Comparison of ENCODE assay signal across 25 cellular contexts in genomic region chr12:123367511-123367910, GRCh38. TPM values are rescaled to one million over a fixed set of nuclear protein-coding genes. Genes with fewer than 3 reads are reported as not detected.
DNase-seq lines count a peak whose midpoint lies in the region; ATAC-seq, FAIRE-seq and TF ChIP-seq lines count a peak whose summit lies in the region.
"Had no signal": no experiment of that assay in that cellular context is flagged by ENCODE, and none has a peak within 500 bp of the region (broad histone marks: within the 10 kb centered on the region; RNA-seq: fewer than 3 reads in every experiment).

No MANE protein-coding gene starts in this region.

- H3K36me3 Mint-ChIP-seq in T-helper 17 cell (ENCODE audit: low read depth) = no peaks in the 10 kb centered on the region

- ATAC-seq in T-helper 17 cell = no peak
- ATAC-seq: foreskin keratinocyte had no signal

- H3K27ac Mint-ChIP-seq in T-helper 17 cell = peak overlapping the region; percentile 88
- H3K27ac Mint-ChIP-seq: progenitor cell of endocrine pancreas had no signal

- DNase-seq in A172 (ENCODE audit: low spot score) = peak; percentile 30
- peak; percentile 25 for DNase-seq in AG10803 (ENCODE audit: low read depth)
- DNase-seq in T-helper 17 cell = no peak
- DNase-seq in iris pigment epithelial cell (ENCODE audit: low read depth) = peak; percentile 34
- no peak for DNase-seq in D721Med (ENCODE audit: insufficient read length, low spot score)
- DNase-seq in DMS53 (lab: John Stamatoyannopoulos, UW) = no peak
- no peak for DNase-seq in activated gamma-delta T cell (lab: John Stamatoyannopoulos, UW)
- DNase-seq: activated CD4-positive, alpha-beta T cell treated with anti-CD3 and anti-CD28 coated beads for 48 hours; activated CD8-positive, alpha-beta memory T cell treated with anti-CD3 and anti-CD28 coated beads, Interleukin-2, amount 50 U/mL, for 4 hours; activated gamma-delta T cell treated with Interleukin-2 at 50 U/mL for 16 hours; Calu3; central memory CD4-positive, alpha-beta T cell; dermis blood vessel endothelial cell; EL; foreskin keratinocyte; hippocampal formation; left ventricle myocardium inferior; NCI-H1417; NCI-H2081 treated with DMSO at 0.1 percent for 48 hours; NCI-H446; Peyer's patch; testis had no signal

- H3K4me3 Mint-ChIP-seq in T-helper 17 cell = no peak overlapping the region

- no peaks in the 10 kb centered on the region for H3K27me3 Mint-ChIP-seq in T-helper 17 cell
- H3K27me3 Mint-ChIP-seq: progenitor cell of endocrine pancreas had no signal

- H3K9me3 ChIP-seq in T-helper 17 cell (ENCODE audit: control insufficient read depth, low read length, poor library complexity, severe bottlenecking) = no peaks in the 10 kb centered on the region
- H3K9me3 ChIP-seq: ascending aorta, left ventricle myocardium inferior, Peyer's patch, testis had no signal

- no peak overlapping the region for H3K4me3 ChIP-seq in AG10803 (ENCODE audit: low read length)
- H3K4me3 ChIP-seq: ascending aorta, left ventricle myocardium inferior, Peyer's patch, testis had no signal

- H3K4me1 Mint-ChIP-seq in T-helper 17 cell = peaks cover 18% of the 10 kb centered on the region

- FAIRE-seq in D721Med (lab: Jason Lieb, UNC) = no peak
- FAIRE-seq: endothelial cell of umbilical vein had no signal

- no peak for TF ChIP-seq CTCF in AG10803 (conservative IDR thresholded peaks at IDR 0.05; ENCODE audit: low read length)
- no peak for TF ChIP-seq CTCF in D721Med (IDR thresholded peaks at IDR 0.05; ENCODE audit: insufficient read depth, missing control alignments)

RNA-seq across cellular contexts. Expression of gene SBNO1, which starts 2.9 kb away (rescaled TPM):
- 26.8 and 39.2 TPM in 2 replicates for total RNA-seq in A172 (2014; rRNA removed; shearing (Covaris generic))
- total RNA-seq in T-helper 17 cell = 10 to 100 TPM; 29.5 to 33.6 TPM

RNA-seq across cellular contexts. Expression of gene KMT5A, which starts 16.4 kb away (rescaled TPM):
- total RNA-seq in A172 (2014; rRNA removed; shearing (Covaris generic)) = 62.4 and 63.7 TPM in 2 replicates
- 10 to 100 TPM; 32.3 to 34.9 TPM for total RNA-seq in T-helper 17 cell

Comparison
In these comparisons a context has a peak if more than half of its experiments do, and no peak if none do; other contexts are left out.
1. DNase-seq: peak in A172 (single experiment), AG10803 (single experiment) and iris pigment epithelial cell (single experiment); none in T-helper 17 cell (0 of 3), D721Med (single experiment), DMS53 (single experiment) and activated gamma-delta T cell (single experiment).